ENCODE assay signal across 14 cellular contexts in genomic region chr6:138945354-138945753, GRCh38. TPM values are rescaled to one million over a fixed set of nuclear protein-coding genes. Genes with fewer than 3 reads are reported as not detected.
A peak's percentile ranks its signal among the peaks of the same experiment; 100 is the strongest.
DNase-seq lines count a peak whose midpoint lies in the region; ATAC-seq and TF ChIP-seq lines count a peak whose summit lies in the region.
"Had no signal": no experiment of that assay in that cellular context is flagged by ENCODE, and none has a peak within 500 bp of the region (broad histone marks: within the 10 kb centered on the region; RNA-seq: fewer than 3 reads in every experiment).

No MANE protein-coding gene starts in this region.

- H3K27me3 Mint-ChIP-seq in WTC11 (ENCODE audit: low read depth), result no peaks in the 10 kb centered on the region

- H3K27ac ChIP-seq in mesenchymal stem cell (ENCODE audit: low read length, poor library complexity, severe bottlenecking), result no peak overlapping the region
- H3K27ac ChIP-seq: adrenal gland, tibial artery had no signal

- H3K4me3 ChIP-seq in mesenchymal stem cell (ENCODE audit: insufficient read depth in 1 of 2, low read depth in 1 of 2, low read length in 2 of 2), result no peak overlapping the region
- H3K4me3 ChIP-seq: adrenal gland, tibial artery had no signal

- POLR2A ChIA-PET in WTC11 (lab: Charles Lee), result no interaction called here

- peak overlapping the region in 1 of 2 experiments; percentile 62 for H3K18ac ChIP-seq in mesenchymal stem cell (ENCODE audit: low read depth in 1 of 2, low read length in 2 of 2)

- DNase-seq in NCI-H2171 treated with DMSO at 0.1 percent for 48 hours (lab: John Stamatoyannopoulos, UW) (peak; percentile 24), NCI-H2171 (lab: John Stamatoyannopoulos, UW) (no peak), H4 (ENCODE audit: low spot score) (peak; percentile 3), WTC11 (ENCODE audit: low spot score) (no peak), mesenchymal stem cell (no peak), posterior cingulate gyrus (no peak)
- DNase-seq: adrenal gland; effector memory CD4-positive, alpha-beta T cell; GF-D8; left ventricle myocardium superior; NCI-H1048; tibial artery had no signal

- no peak overlapping the region for H3K4ac ChIP-seq in mesenchymal stem cell (ENCODE audit: low read depth in 1 of 2, low read length in 2 of 2)

- intact Hi-C loops in posterior cingulate gyrus (cut with DNase I), result no loop called here

- H3K9ac ChIP-seq in mesenchymal stem cell (ENCODE audit: low read length), result no peak overlapping the region

- H3K9me3 ChIP-seq in mesenchymal stem cell (ENCODE audit: control insufficient read depth, low read length), result no peaks in the 10 kb centered on the region
- H3K9me3 ChIP-seq: adrenal gland, tibial artery had no signal

- H2BK15ac ChIP-seq in mesenchymal stem cell (ENCODE audit: low read depth, poor library complexity, severe bottlenecking), result peak overlapping the region; percentile 80

- H3K27me3 ChIP-seq in mesenchymal stem cell (ENCODE audit: control insufficient read depth in 1 of 2, insufficient read depth in 1 of 2, low read length in 2 of 2), result no peaks in the 10 kb centered on the region
- H3K27me3 ChIP-seq: adrenal gland, tibial artery had no signal

- no peak overlapping the region for H3K4me2 ChIP-seq in mesenchymal stem cell (ENCODE audit: low read length, poor library complexity, severe bottlenecking)

- WGBS in mesenchymal stem cell, result 89% methylated on average over 4 of the region's 5 CpGs

- H3K36me3 ChIP-seq in mesenchymal stem cell (ENCODE audit: control insufficient read depth in 1 of 2, insufficient read depth in 2 of 2, low read depth in 1 of 2, low read length in 2 of 2), result peaks cover 10 to 44% of the 10 kb centered on the region in 2 experiments

- peaks cover 6% of the 10 kb centered on the region for H3K79me1 ChIP-seq in mesenchymal stem cell (replicated peaks; ENCODE audit: low read length, poor library complexity, severe bottlenecking)

- no peak overlapping the region for H2BK5ac ChIP-seq in mesenchymal stem cell (ENCODE audit: low read depth, low read length, poor library complexity, severe bottlenecking)

- H2BK120ac ChIP-seq in mesenchymal stem cell (ENCODE audit: low read depth, low read length), result no peak overlapping the region

- ATAC-seq in WTC11 (peak; percentile 57; the same call in 1 of the 2 replicates), HG03521 (IDR thresholded peaks at IDR 0.05; ENCODE audit: unreplicated experiment) (no peak), GM19328 (IDR thresholded peaks at IDR 0.05; ENCODE audit: unreplicated experiment) (no peak)
- ATAC-seq: left ventricle myocardium superior had no signal

- no peak overlapping the region for H3K27ac Mint-ChIP-seq in WTC11

- peak overlapping the region; percentile 77 to 95 for H2BK12ac ChIP-seq in mesenchymal stem cell (ENCODE audit: low read length in 2 of 2)

- no peak overlapping the region for H2AFZ ChIP-seq in mesenchymal stem cell (ENCODE audit: low read depth, low read length)

- H4K8ac ChIP-seq in mesenchymal stem cell (ENCODE audit: low read length), result peak overlapping the region; percentile 75

- 0 out of 2 replicates have a peak, but pooled peaks have one; percentile 23 for TF ChIP-seq CTCF in WTC11 (IDR thresholded peaks at IDR 0.05)

- no peak overlapping the region for H3K14ac ChIP-seq in mesenchymal stem cell (ENCODE audit: low read length in 2 of 2)

- no peak overlapping the region for H4K91ac ChIP-seq in mesenchymal stem cell (ENCODE audit: low read length)

- no peak overlapping the region for H3K4me3 Mint-ChIP-seq in WTC11

- peaks cover 34% of the 10 kb centered on the region for H3K4me1 Mint-ChIP-seq in WTC11

- H3K4me1 ChIP-seq in mesenchymal stem cell (ENCODE audit: control insufficient read depth, insufficient read depth, low read depth, low read length), result no peaks in the 10 kb centered on the region

- H3K36me3 Mint-ChIP-seq in WTC11, result peaks cover 28% of the 10 kb centered on the region

- no peak overlapping the region for H3K23ac ChIP-seq in mesenchymal stem cell (ENCODE audit: low read length in 2 of 2)

- CTCF ChIA-PET in WTC11 (lab: Charles Lee), result no interaction called here

- H2AK5ac ChIP-seq in mesenchymal stem cell (ENCODE audit: low read length, severe bottlenecking), result no peak overlapping the region

- no peaks in the 10 kb centered on the region for H3K9me3 Mint-ChIP-seq in WTC11

TF ChIP-seq in WTC11, 78 proteins besides CTCF, POLR2A, EP300 and RAD21:
- no peak for TF ChIP-seq MLX (CRISPR knock-in tag; IDR thresholded peaks at IDR 0.05)
- no peak for TF ChIP-seq E2F1 (CRISPR knock-in tag; IDR thresholded peaks at IDR 0.05)
- TF ChIP-seq TEAD4 (CRISPR knock-in tag; IDR thresholded peaks at IDR 0.05), result no peak
- no peak for TF ChIP-seq E2F5 (CRISPR knock-in tag; IDR thresholded peaks at IDR 0.05)
- no peak for TF ChIP-seq TEAD1 (CRISPR knock-in tag; IDR thresholded peaks at IDR 0.05)
- no peak for TF ChIP-seq NR1H2 (CRISPR knock-in tag; IDR thresholded peaks at IDR 0.05)
- TF ChIP-seq MAX (CRISPR knock-in tag; IDR thresholded peaks at IDR 0.05), result no peak
- TF ChIP-seq KAT7 (CRISPR knock-in tag; IDR thresholded peaks at IDR 0.05; ENCODE audit: borderline replicate concordance), result no peak
- no peak for TF ChIP-seq ATF3 (CRISPR knock-in tag; conservative IDR thresholded peaks at IDR 0.05)
- TF ChIP-seq MYBL2 (CRISPR knock-in tag; IDR thresholded peaks at IDR 0.05), result no peak
- no peak for TF ChIP-seq GTF2I (CRISPR knock-in tag; conservative IDR thresholded peaks at IDR 0.05)
- no peak for TF ChIP-seq NFE2L1 (CRISPR knock-in tag; IDR thresholded peaks at IDR 0.05)
- TF ChIP-seq ESRRA (CRISPR knock-in tag; IDR thresholded peaks at IDR 0.05; ENCODE audit: borderline replicate concordance), result no peak
- TF ChIP-seq FOXP1 (CRISPR knock-in tag; IDR thresholded peaks at IDR 0.05; ENCODE audit: borderline replicate concordance), result no peak
- TF ChIP-seq JAZF1 (CRISPR knock-in tag; IDR thresholded peaks at IDR 0.05), result no peak
- no peak for TF ChIP-seq EMX1 (CRISPR knock-in tag; IDR thresholded peaks at IDR 0.05)
- no peak for TF ChIP-seq CREB1 (CRISPR knock-in tag; IDR thresholded peaks at IDR 0.05)
- no peak for TF ChIP-seq ZNF232 (CRISPR knock-in tag; IDR thresholded peaks at IDR 0.05)
- no peak for TF ChIP-seq NR3C1 (CRISPR knock-in tag; conservative IDR thresholded peaks at IDR 0.05; ENCODE audit: low read depth)
- no peak for TF ChIP-seq ZBTB21 (CRISPR knock-in tag; IDR thresholded peaks at IDR 0.05; ENCODE audit: borderline replicate concordance)

RNA-seq across cellular contexts. Expression of gene REPS1, which starts 42.7 kb away (rescaled TPM):
- total RNA-seq in H4 (2014; rRNA removed; shearing (Covaris generic)), result 19.7 and 25.1 TPM in 2 replicates
- 51.0 to 55.1 TPM (median 54.6 TPM) in 3 replicates for total RNA-seq in WTC11 (2021)
- 26.9 TPM for polyA plus RNA-seq in mesenchymal stem cell (2013, experiment 1 of 2)
- 27.0 TPM for polyA plus RNA-seq in mesenchymal stem cell (2013, experiment 2 of 2)

Comparison
In these comparisons a context has a peak if more than half of its experiments do, and no peak if none do; other contexts are left out.
1. DNase-seq: peak in NCI-H2171 treated with DMSO at 0.1 percent for 48 hours (single experiment) and H4 (single experiment); none in NCI-H2171 (single experiment), WTC11 (single experiment), mesenchymal stem cell (single experiment) and posterior cingulate gyrus (0 of 10).